9 cellular contexts compared by ENCODE assay signal in genomic region chr7:54757711-54758110, GRCh38. TPM values are rescaled to one million over a fixed set of nuclear protein-coding genes. Genes with fewer than 3 reads are reported as not detected.
A peak's percentile ranks its signal among the peaks of the same experiment; 100 is the strongest.
DNase-seq lines count a peak whose midpoint lies in the region; ATAC-seq, FAIRE-seq and TF ChIP-seq lines count a peak whose summit lies in the region.
"Had no signal": no experiment of that assay in that cellular context is flagged by ENCODE, and none has a peak within 500 bp of the region (broad histone marks: within the 10 kb centered on the region; RNA-seq: fewer than 3 reads in every experiment).

No MANE protein-coding gene starts in this region.

- no peak overlapping the region for H2BK20ac ChIP-seq in IMR-90 (ENCODE audit: low read depth, low read length)

- BruUV-seq in IMR-90 (replicated peaks; lab: Mats Ljungman, UMichigan) = no TSS peak

- H3K14ac ChIP-seq in IMR-90 (replicated peaks; ENCODE audit: low read depth, low read length) = peak overlapping the region; percentile 76

- no peak overlapping the region; the same call in 1 of the 2 replicates for H3K4ac ChIP-seq in IMR-90 (ENCODE audit: low read depth, low read length)

- H2BK15ac ChIP-seq in IMR-90 (ENCODE audit: low read depth, low read length) = no peak overlapping the region

- in situ Hi-C loops in IMR-90 (cut with MboI; ENCODE audit: low sequenced_read_pairs) = loop anchor here (25.0 kb wide), 2 partner anchors 805 to 1330 kb away; partner anchors contain the start of genes PHKG1 and VOPP1

- peaks cover 2% of the 10 kb centered on the region for H3K9me1 ChIP-seq in IMR-90 (ENCODE audit: insufficient read depth, low read length)

- H3K27me3 ChIP-seq in AG04450 (ENCODE audit: control insufficient read depth, insufficient read depth, low read length) (no peaks in the 10 kb centered on the region), IMR-90 (ENCODE audit: control insufficient read depth, insufficient read depth, low read length) (no peaks in the 10 kb centered on the region), bronchial epithelial cell (ENCODE audit: control insufficient read depth, insufficient read depth, low read length) (no peaks in the 10 kb centered on the region)

- peaks cover 0 to 7% (median 0%) of the 10 kb centered on the region in 3 donors for H3K27me3 Mint-ChIP-seq in naive B cell

- peaks cover 51% of the 10 kb centered on the region for H4K20me1 ChIP-seq in IMR-90 (ENCODE audit: insufficient read depth, low read length)

- no peaks in the 10 kb centered on the region for H3K9me3 Mint-ChIP-seq in naive B cell

- peak overlapping the region; percentile 47 to 97 (median 93) for H3K4me3 Mint-ChIP-seq in naive B cell

- intact Hi-C loops in IMR-90 (cut with micrococcal nuclease) = no loop called here

- peak overlapping the region; percentile 91 for H3K23ac ChIP-seq in IMR-90 (ENCODE audit: low read depth, low read length)

- peak overlapping the region; percentile 98 for H3K4me2 ChIP-seq in IMR-90 (ENCODE audit: low read depth, low read length)

- TF ChIP-seq RAD21 in IMR-90 (IDR thresholded peaks at IDR 0.05; ENCODE audit: low read length) = no peak

- H3K79me1 ChIP-seq in IMR-90 (ENCODE audit: low read depth in 1 of 2, low read length in 2 of 2) = peaks cover 8 to 13% of the 10 kb centered on the region in 2 experiments; a peak in 3 of 4 replicates

- ATAC-seq in IMR-90 (ENCODE audit: low read depth) (no peak), naive B cell (ENCODE audit: low read depth in 2 of 2) (no peak)

- H2BK120ac ChIP-seq in IMR-90 (ENCODE audit: low read depth, low read length) = no peak overlapping the region

- H2AK9ac ChIP-seq in IMR-90 (replicated peaks; ENCODE audit: low read depth, low read length, poor library complexity) = no peak overlapping the region

- H3K9ac ChIP-seq in IMR-90 (ENCODE audit: low read depth, low read length) = peak overlapping the region; percentile 99; the same call in 1 of the 2 replicates

- H3K36me3 Mint-ChIP-seq in naive B cell = peaks cover 0 to 6% of the 10 kb centered on the region in 2 donors

- TF ChIP-seq CTCF in AG04450 (IDR thresholded peaks at IDR 0.05; ENCODE audit: low read depth, low read length) (no peak), IMR-90 (conservative IDR thresholded peaks at IDR 0.05; ENCODE audit: low read depth, low read length) (no peak), bronchial epithelial cell (IDR thresholded peaks at IDR 0.05; ENCODE audit: insufficient read depth, low read length, severe bottlenecking) (no peak)

- H4K5ac ChIP-seq in IMR-90 (ENCODE audit: low read depth, low read length) = no peak overlapping the region

- H3K36me3 ChIP-seq in IMR-90 (ENCODE audit: control insufficient read depth, insufficient read depth, low read length) (peaks cover 8% of the 10 kb centered on the region), bronchial epithelial cell (ENCODE audit: control insufficient read depth, insufficient read depth, low read length) (peaks cover 5% of the 10 kb centered on the region)

- CTCF ChIA-PET in AG04450 (lab: Charles Lee) (interaction anchor here (1.3 kb wide), 2 partner anchors 498 to 658 kb away, joined by 5 to 7 read pairs; no protein-coding TSS in a partner anchor), IMR-90 (lab: Yijun Ruan, JAX) (no interaction called here)

- no peak for FAIRE-seq in bronchial epithelial cell (lab: Jason Lieb, UNC)

- 100% methylated on average over 1 of the region's 6 CpGs; no CpG with 5 or more reads in 1 of the 2 experiments for WGBS in IMR-90 (ENCODE audit: extremely low coverage in 2 of 2, insufficient read length in 1 of 2), 2 experiments

- H3K4me3 ChIP-seq in AG04450 (ENCODE audit: low read depth, low read length) (peak overlapping the region; percentile 93), IMR-90 (ENCODE audit: insufficient read depth, low read depth, low read length) (peak overlapping the region; percentile 67), bronchial epithelial cell (ENCODE audit: low read depth, low read length) (peak overlapping the region; percentile 91)

- TF ChIP-seq POLR2A in IMR-90 (IDR thresholded peaks at IDR 0.05; ENCODE audit: low read depth, low read length) = no peak

- no peak overlapping the region for H2AFZ ChIP-seq in IMR-90 (replicated peaks; ENCODE audit: low read length, poor library complexity)

- peak overlapping the region in 1 of 2 experiments; percentile 64; a peak in 1 of 4 replicates for H4K8ac ChIP-seq in IMR-90 (ENCODE audit: low read depth in 2 of 2, low read length in 2 of 2)

- H3K27ac Mint-ChIP-seq in naive B cell = peak overlapping the region in 2 of 6 donors; percentile 89 to 95

- no peak overlapping the region for H3K18ac ChIP-seq in IMR-90 (ENCODE audit: low read depth, low read length)

- H2BK5ac ChIP-seq in IMR-90 (ENCODE audit: low read depth, low read length, poor library complexity, severe bottlenecking) = peak overlapping the region; percentile 54

- dilution Hi-C loops in IMR-90 (cut with HindIII; ENCODE audit: low sequenced_read_pairs, unreplicated experiment) = no loop called here

- POLR2A ChIA-PET in AG04450 (lab: Yijun Ruan, JAX) (interaction anchor here (1.9 kb wide), 1 partner anchor 497 kb away, joined by 7 read pairs; no protein-coding TSS in a partner anchor), IMR-90 (lab: Charles Lee; ENCODE audit: unreplicated experiment) (no interaction called here)

- H3K56ac ChIP-seq in IMR-90 (ENCODE audit: extremely low read depth, insufficient read depth, low read length) = no peak overlapping the region

- H3K4me1 Mint-ChIP-seq in naive B cell = peaks cover 8 to 30% (median 22%) of the 10 kb centered on the region in 3 donors

- no peak for DNase-seq in AG04450 (ENCODE audit: low read depth, low spot score)
- DNase-seq in IMR-90 = no peak
- no peak for DNase-seq in bronchial epithelial cell (ENCODE audit: low read depth)
- no peak for DNase-seq in naive B cell
- DNase-seq in glomerular visceral epithelial cell (ENCODE audit: extremely low spot score) = no peak
- DNase-seq in medulla oblongata (ENCODE audit: extremely low spot score) = no peak
- DNase-seq in stimulated activated CD4-positive, alpha-beta T cell treated with anti-CD3 and anti-CD28 coated beads, Interleukin-12 subunit alpha, Interleukin-12 subunit beta, amount 100 ng/mL, for 4 hours = no peak
- DNase-seq in globus pallidus (ENCODE audit: low spot score) = no peak
- DNase-seq: stimulated activated CD4-positive, alpha-beta T cell treated with anti-CD3 and anti-CD28 coated beads, Interleukin-4, amount 100 ng/mL, for 24 hours had no signal

- H3K27ac ChIP-seq in AG04450 (ENCODE audit: low read depth, low read length) (no peak overlapping the region), IMR-90 (ENCODE audit: insufficient read depth, low read length) (no peak overlapping the region)

- H3K4me1 ChIP-seq in IMR-90 (ENCODE audit: control insufficient read depth, insufficient read depth, low read length) = no peaks in the 10 kb centered on the region; the same call in 1 of the 2 replicates

- H3K9me3 ChIP-seq in AG04450 (ENCODE audit: control insufficient read depth, insufficient read depth, low read length) = no peaks in the 10 kb centered on the region
- no peaks in the 10 kb centered on the region for H3K9me3 ChIP-seq in IMR-90 (ENCODE audit: control insufficient read depth, insufficient read depth, low read length)

- no peak overlapping the region for H4K91ac ChIP-seq in IMR-90 (ENCODE audit: insufficient read depth, low read depth, low read length)

- H2AK5ac ChIP-seq in IMR-90 (ENCODE audit: low read depth, low read length) = no peak overlapping the region

TF ChIP-seq in IMR-90, 13 proteins besides CTCF, POLR2A, EP300 and RAD21:
- TF ChIP-seq, protein P1, sequence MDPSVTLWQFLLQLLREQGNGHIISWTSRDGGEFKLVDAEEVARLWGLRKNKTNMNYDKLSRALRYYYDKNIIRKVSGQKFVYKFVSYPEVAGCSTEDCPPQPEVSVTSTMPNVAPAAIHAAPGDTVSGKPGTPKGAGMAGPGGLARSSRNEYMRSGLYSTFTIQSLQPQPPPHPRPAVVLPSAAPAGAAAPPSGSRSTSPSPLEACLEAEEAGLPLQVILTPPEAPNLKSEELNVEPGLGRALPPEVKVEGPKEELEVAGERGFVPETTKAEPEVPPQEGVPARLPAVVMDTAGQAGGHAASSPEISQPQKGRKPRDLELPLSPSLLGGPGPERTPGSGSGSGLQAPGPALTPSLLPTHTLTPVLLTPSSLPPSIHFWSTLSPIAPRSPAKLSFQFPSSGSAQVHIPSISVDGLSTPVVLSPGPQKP (IDR thresholded peaks at IDR 0.05; ENCODE audit: borderline replicate concordance, low read depth, low read length) = no peak
- TF ChIP-seq SMC3 (IDR thresholded peaks at IDR 0.05; ENCODE audit: low read depth, low read length) (no peak), CEBPB (IDR thresholded peaks at IDR 0.05; ENCODE audit: low read depth, low read length) (peak; percentile 94)

RNA-seq across cellular contexts. Expression of gene SEC61G, which starts 1.3 kb away (rescaled TPM):
- polyA plus RNA-seq in AG04450 (2011; rRNA removed) (250 and 344 TPM in 2 replicates), IMR-90 (2012; rRNA removed) (426 and 685 TPM in 2 replicates), naive B cell (ENCODE audit: low read depth in 6 of 6) (100 to 1,000 TPM; 120 to 189 (median 179) TPM)
- polyA minus RNA-seq in AG04450 (2011; rRNA and poly(A)+ RNA removed) = 105 and 186 TPM in 2 replicates
- total RNA-seq in IMR-90 (2012; rRNA removed) (387 and 3,014 TPM in 2 replicates), bronchial epithelial cell (214 and 489 TPM in 2 replicates)
- polyA plus RNA-seq in IMR-90 (2012; cell fraction: cytosol; rRNA removed) = 85.7 and 214 TPM in 2 replicates
- polyA plus RNA-seq in IMR-90 (2012; cell fraction: nucleus; rRNA removed; ENCODE audit: low replicate concordance) = 12.9 and 140 TPM in 2 replicates
